Comparison of ENCODE assay signal across 8 cellular contexts in the genomic region with DNA sequence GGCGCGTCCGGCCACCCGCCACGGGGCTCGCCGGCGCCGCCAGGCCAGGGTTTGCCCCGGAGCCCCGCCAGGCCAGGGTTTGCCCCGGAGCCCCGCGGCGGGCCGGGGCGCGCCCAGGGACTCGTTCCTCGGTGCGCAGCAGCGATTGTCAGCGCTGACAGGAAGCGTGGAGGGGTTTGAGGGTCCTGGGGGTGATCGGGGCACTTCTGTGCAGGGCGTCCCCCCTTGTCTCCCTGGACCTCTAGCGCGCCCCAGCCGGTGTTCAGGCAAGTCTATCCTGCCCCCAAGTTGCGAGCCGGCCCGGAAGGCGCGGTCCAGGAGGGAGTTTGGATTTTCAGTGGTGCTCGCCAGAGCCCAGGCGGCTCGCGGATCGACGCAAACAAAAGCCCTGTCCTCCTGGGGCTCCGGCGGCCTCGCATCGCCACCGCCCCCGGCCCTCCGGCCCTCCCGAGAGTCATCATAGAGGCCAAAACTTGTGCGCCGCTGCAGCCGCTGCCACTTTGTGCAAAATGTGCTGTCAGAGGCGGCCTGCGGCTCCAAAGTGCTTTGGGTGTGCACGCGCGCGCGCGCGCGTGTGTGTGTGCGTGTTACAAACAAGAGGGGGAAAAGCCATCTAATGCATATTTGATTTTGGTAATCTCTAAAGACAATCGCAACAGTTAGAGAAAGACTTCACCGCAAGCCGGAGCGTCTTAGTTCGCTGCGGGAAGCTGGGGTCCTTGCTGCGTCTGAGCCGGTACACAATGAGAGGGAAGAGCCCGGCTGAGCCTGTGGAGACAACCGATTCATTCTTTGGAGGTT. TPM values are rescaled to one million over a fixed set of nuclear protein-coding genes. Genes with fewer than 3 reads are reported as not detected.
DNase-seq lines count a peak whose midpoint lies in the region; ATAC-seq and TF ChIP-seq lines count a peak whose summit lies in the region.

No MANE protein-coding gene starts in this region.

- H3K36me3 ChIP-seq in Karpas-422 (ENCODE audit: insufficient read depth, low read length) = no peaks in the 10 kb centered on the region

- H3K36me3 Mint-ChIP-seq in activated T-helper 1 cell treated with anti-CD3 and anti-CD28 coated beads, Interleukin-12 subunit alpha, Interleukin-12 subunit beta, Interleukin-2, Interleukin-4 antibody, amounts not matched to agents 30 ng/mL and 10 ng/mL and 1 ng/mL, durations not matched to agents 14 hours and 24 hours and 36 hours (ENCODE audit: low read depth) = peaks cover 1% of the 10 kb centered on the region

- ATAC-seq in HG03354 (IDR thresholded peaks at IDR 0.05; ENCODE audit: poor library complexity, severe bottlenecking, unreplicated experiment) (peak; percentile 17), Right ventricle myocardium superior (ENCODE audit: poor library complexity) (peak; percentile 38), omental fat pad (ENCODE audit: low FRiP score) (peak; percentile 67), GM18520 (IDR thresholded peaks at IDR 0.05; ENCODE audit: unreplicated experiment) (no peak)

- no peaks in the 10 kb centered on the region for H3K27me3 ChIP-seq in Karpas-422 (ENCODE audit: low read length)

- no peaks in the 10 kb centered on the region for H3K4me1 ChIP-seq in Karpas-422 (ENCODE audit: low read length)

- no peak overlapping the region for H3K4me3 ChIP-seq in Karpas-422 (ENCODE audit: low read length)

- H4K20me1 ChIP-seq in Karpas-422 (ENCODE audit: insufficient read depth, low read depth, low read length) = no peaks in the 10 kb centered on the region

- no peak overlapping the region for H3K9ac ChIP-seq in Karpas-422 (ENCODE audit: low read length)

- H3K4me2 ChIP-seq in Karpas-422 (ENCODE audit: low read depth, low read length, poor library complexity, severe bottlenecking) = no peak overlapping the region

- no peak overlapping the region for H2AFZ ChIP-seq in Karpas-422 (ENCODE audit: low read length)

- no peaks in the 10 kb centered on the region for H3K9me3 ChIP-seq in Karpas-422 (ENCODE audit: low read length)

- no peak overlapping the region for H3K27ac ChIP-seq in Karpas-422 (ENCODE audit: low read length)

- no peaks in the 10 kb centered on the region for H3K9me2 ChIP-seq in Karpas-422 (replicated peaks; ENCODE audit: insufficient read depth, low read length)

- H3K27ac Mint-ChIP-seq in activated T-helper 1 cell treated with anti-CD3 and anti-CD28 coated beads, Interleukin-12 subunit alpha, Interleukin-12 subunit beta, Interleukin-2, Interleukin-4 antibody, amounts not matched to agents 30 ng/mL and 10 ng/mL and 1 ng/mL, durations not matched to agents 14 hours and 24 hours and 36 hours = no peak overlapping the region

- H3K27me3 Mint-ChIP-seq in activated T-helper 1 cell treated with anti-CD3 and anti-CD28 coated beads, Interleukin-12 subunit alpha, Interleukin-12 subunit beta, Interleukin-2, Interleukin-4 antibody, amounts not matched to agents 30 ng/mL and 10 ng/mL and 1 ng/mL, durations not matched to agents 14 hours and 24 hours and 36 hours (ENCODE audit: insufficient read depth) = peaks cover 62% of the 10 kb centered on the region

- H3K4me3 Mint-ChIP-seq in activated T-helper 1 cell treated with anti-CD3 and anti-CD28 coated beads, Interleukin-12 subunit alpha, Interleukin-12 subunit beta, Interleukin-2, Interleukin-4 antibody, amounts not matched to agents 30 ng/mL and 10 ng/mL and 1 ng/mL, durations not matched to agents 14 hours and 24 hours and 36 hours = peak overlapping the region; percentile 55

- no peak for TF ChIP-seq CTCF in omental fat pad (IDR thresholded peaks at IDR 0.05)

- no peaks in the 10 kb centered on the region for H3K79me2 ChIP-seq in Karpas-422 (ENCODE audit: low read length)

- H3K9me3 Mint-ChIP-seq in activated T-helper 1 cell treated with anti-CD3 and anti-CD28 coated beads, Interleukin-12 subunit alpha, Interleukin-12 subunit beta, Interleukin-2, Interleukin-4 antibody, amounts not matched to agents 30 ng/mL and 10 ng/mL and 1 ng/mL, durations not matched to agents 14 hours and 24 hours and 36 hours = no peaks in the 10 kb centered on the region

- intact Hi-C loops in activated T-helper 1 cell treated with anti-CD3 and anti-CD28 coated beads, Interleukin-12 subunit alpha, Interleukin-12 subunit beta, Interleukin-2, Interleukin-4 antibody, amounts not matched to agents 30 ng/mL and 10 ng/mL and 1 ng/mL, durations not matched to agents 14 hours and 24 hours and 36 hours (cut with micrococcal nuclease) = loop anchor here (5.0 to 10.0 kb wide), 5 partner anchors 158 to 470 kb away; a partner anchor contains a TSS
- intact Hi-C loops in Right ventricle myocardium superior (cut with DNase I) = loop anchor here (5.0 kb wide), 1 partner anchor 83 kb away; no protein-coding TSS in a partner anchor

- peak in 2 of 3 experiments; percentile 41 to 47 for DNase-seq in NCI-H1417 (lab: John Stamatoyannopoulos, UW)
- DNase-seq in NCI-H1417 treated with DMSO at 0.1 percent for 48 hours (lab: John Stamatoyannopoulos, UW) = no peak
- no peak for DNase-seq in activated T-helper 1 cell treated with anti-CD3 and anti-CD28 coated beads, Interleukin-12 subunit alpha, Interleukin-12 subunit beta, Interleukin-2, Interleukin-4 antibody, amounts not matched to agents 30 ng/mL and 10 ng/mL and 1 ng/mL, durations not matched to agents 14 hours and 24 hours and 36 hours (ENCODE audit: low spot score)
- peak; percentile 61 for DNase-seq in Right ventricle myocardium superior
- no peak for DNase-seq in omental fat pad (ENCODE audit: low spot score)
- no peak for DNase-seq in Karpas-422

- H3K4me1 Mint-ChIP-seq in activated T-helper 1 cell treated with anti-CD3 and anti-CD28 coated beads, Interleukin-12 subunit alpha, Interleukin-12 subunit beta, Interleukin-2, Interleukin-4 antibody, amounts not matched to agents 30 ng/mL and 10 ng/mL and 1 ng/mL, durations not matched to agents 14 hours and 24 hours and 36 hours (ENCODE audit: low read depth) = peaks cover 22% of the 10 kb centered on the region

RNA-seq across cellular contexts. Expression of a gene that starts 1.0 kb away (rescaled TPM):
- total RNA-seq in activated T-helper 1 cell treated with anti-CD3 and anti-CD28 coated beads, Interleukin-12 subunit alpha, Interleukin-12 subunit beta, Interleukin-2, Interleukin-4 antibody, amounts not matched to agents 30 ng/mL and 10 ng/mL and 1 ng/mL, durations not matched to agents 14 hours and 24 hours and 36 hours = 0.05 TPM in 1 of 2 replicates, not detected in the other
- total RNA-seq in Right ventricle myocardium superior = 8.6 TPM
- total RNA-seq in omental fat pad = 10 to 100 TPM in 3 of 4 donors, 1 to 10 TPM in 1; 8.8 to 30.4 (median 14.1) TPM
- not detected in 2 replicates for total RNA-seq in Karpas-422 (2014; rRNA removed; shearing (Covaris generic); ENCODE audit: low replicate concordance)

Comparison
In these comparisons a context has a peak if more than half of its experiments do, and no peak if none do; other contexts are left out.
1. DNase-seq: peak in NCI-H1417 (2 of 3) and Right ventricle myocardium superior (single experiment); none in NCI-H1417 treated with DMSO at 0.1 percent for 48 hours (single experiment), activated T-helper 1 cell treated with anti-CD3 and anti-CD28 coated beads, Interleukin-12 subunit alpha, Interleukin-12 subunit beta, Interleukin-2, Interleukin-4 antibody, amounts not matched to agents 30 ng/mL and 10 ng/mL and 1 ng/mL, durations not matched to agents 14 hours and 24 hours and 36 hours (single experiment), omental fat pad (single experiment) and Karpas-422 (single experiment).